Comparison of ENCODE assay signal across 15 cellular contexts in the genomic region with DNA sequence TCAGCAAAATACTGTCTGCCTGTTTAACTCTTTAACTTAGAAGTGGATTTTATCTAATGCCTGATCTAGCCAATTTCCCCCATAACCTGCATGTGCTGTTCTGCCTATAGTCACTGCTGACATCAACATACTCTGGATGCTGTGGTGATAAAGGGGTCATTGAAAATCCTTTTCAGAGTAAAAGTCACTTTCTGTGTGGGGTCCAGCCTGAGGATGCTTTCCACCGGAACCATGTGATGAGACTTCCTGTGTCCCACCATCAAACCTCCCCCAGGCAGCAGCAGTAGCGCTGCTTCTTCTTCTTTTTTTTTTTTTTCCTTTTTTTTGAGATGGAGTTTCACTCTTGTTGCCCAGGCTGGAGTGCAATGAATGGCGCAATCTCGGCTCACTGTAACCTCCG.
DNase-seq lines count a peak whose midpoint lies in the region; ATAC-seq and TF ChIP-seq lines count a peak whose summit lies in the region.
"Had no signal": no experiment of that assay in that cellular context is flagged by ENCODE, and none has a peak within 500 bp of the region (broad histone marks: within the 10 kb centered on the region; RNA-seq: fewer than 3 reads in every experiment).

No MANE protein-coding gene starts in this region.

- intact Hi-C loops in activated naive CD4-positive, alpha-beta T cell treated with anti-CD3 and anti-CD28 coated beads for 36 hours (cut with micrococcal nuclease), result no loop called here

- H4K8ac ChIP-seq in H9 (replicated peaks; ENCODE audit: insufficient read length, low read depth, low read length), result no peak overlapping the region

- no peak overlapping the region for H4K91ac ChIP-seq in H9 (ENCODE audit: insufficient read length, low read depth, low read length)

- no CpG with 5 or more reads among the region's 5 CpGs for WGBS in H9 (ENCODE audit: extremely low coverage, insufficient read length, low lambda C conversion rate)

- H2BK12ac ChIP-seq in H9 (ENCODE audit: insufficient read length, low read depth, low read length), result no peak overlapping the region

- POLR2A ChIA-PET in WTC11 (lab: Charles Lee), result no interaction called here
- POLR2A ChIA-PET in naive thymus-derived CD8-positive, alpha-beta T cell (lab: Charles Lee), result no interaction called here

- no peaks in the 10 kb centered on the region for H4K20me1 ChIP-seq in H9 (ENCODE audit: control insufficient read depth, insufficient read depth, insufficient read length)
- no peaks in the 10 kb centered on the region for H4K20me1 ChIP-seq in Loucy (ENCODE audit: insufficient read depth, low read length, poor library complexity, severe bottlenecking)
- H4K20me1 ChIP-seq: BLaER1 had no signal

- H4K5ac ChIP-seq in H9 (ENCODE audit: insufficient read length, low read depth, low read length), result no peak overlapping the region

- H3K4me3 Mint-ChIP-seq in H9 (no peak overlapping the region), WTC11 (no peak overlapping the region)
- H3K4me3 Mint-ChIP-seq in naive thymus-derived CD8-positive, alpha-beta T cell, result no peak overlapping the region
- no peak overlapping the region for H3K4me3 Mint-ChIP-seq in activated naive CD4-positive, alpha-beta T cell treated with anti-CD3 and anti-CD28 coated beads for 36 hours
- H3K4me3 Mint-ChIP-seq: CD8-positive, alpha-beta memory T cell had no signal

- H2BK15ac ChIP-seq in H9 (ENCODE audit: low read depth, low read length), result no peak overlapping the region

- no peaks in the 10 kb centered on the region; the same call in 1 of the 2 replicates for H3K4me1 ChIP-seq in H9 (ENCODE audit: insufficient read depth, low read length)
- H3K4me1 ChIP-seq in Loucy (ENCODE audit: insufficient read depth, low read length, poor library complexity, severe bottlenecking), result peaks cover 8% of the 10 kb centered on the region
- H3K4me1 ChIP-seq: BLaER1 had no signal

- DNase-seq in H9 (no peak), WTC11 (ENCODE audit: low spot score) (no peak), OCI-M2 (lab: John Stamatoyannopoulos, UW; ENCODE audit: unreplicated experiment) (no peak)
- DNase-seq in naive thymus-derived CD8-positive, alpha-beta T cell, result peak in 4 of 10 donors; percentile 22 to 37 (median 24)
- DNase-seq in activated naive CD4-positive, alpha-beta T cell treated with anti-CD3 and anti-CD28 coated beads for 36 hours, result no peak
- DNase-seq: Karpas-422, NCI-H1417 treated with DMSO at 0.1 percent for 48 hours, NCI-H2029, NCI-H226, SK-N-SH had no signal

- no peak overlapping the region for H2AK5ac ChIP-seq in H9 (ENCODE audit: insufficient read length, low read length)

- TF ChIP-seq CTCF in H9 (conservative IDR thresholded peaks at IDR 0.05) (no peak), Loucy (conservative IDR thresholded peaks at IDR 0.05; ENCODE audit: low read length) (no peak), WTC11 (IDR thresholded peaks at IDR 0.05) (no peak)

- H2BK120ac ChIP-seq in H9 (ENCODE audit: low read depth, low read length, poor library complexity, severe bottlenecking), result no peak overlapping the region

- H3K4me3 ChIP-seq in Loucy (ENCODE audit: low read length, poor library complexity, severe bottlenecking), result no peak overlapping the region
- H3K4me3 ChIP-seq: BLaER1 had no signal

- peak; percentile 71; the same call in 1 of the 2 replicates for ATAC-seq in WTC11
- ATAC-seq in naive thymus-derived CD8-positive, alpha-beta T cell, result peak; percentile 33 to 76
- no peak for ATAC-seq in HG03439 (IDR thresholded peaks at IDR 0.05; ENCODE audit: unreplicated experiment)
- ATAC-seq: HCT116 had no signal

- H2AFZ ChIP-seq in H9 (ENCODE audit: low read length), result no peak overlapping the region
- H2AFZ ChIP-seq in Loucy (ENCODE audit: low read length), result peak overlapping the region; percentile 60; the same call in 1 of the 2 replicates

- no peaks in the 10 kb centered on the region for H3K9me3 ChIP-seq in H9 (ENCODE audit: control insufficient read depth, low read depth, low read length)
- no peaks in the 10 kb centered on the region for H3K9me3 ChIP-seq in Loucy (ENCODE audit: insufficient read depth, low read depth, low read length)
- H3K9me3 ChIP-seq: BLaER1, SK-N-SH had no signal

- no peaks in the 10 kb centered on the region for H3K23me2 ChIP-seq in H9 (ENCODE audit: insufficient read length, low read depth, low read length, poor library complexity, severe bottlenecking)

- CTCF ChIA-PET in WTC11 (lab: Charles Lee), result no interaction called here
- CTCF ChIA-PET in activated naive CD4-positive, alpha-beta T cell treated with anti-CD3 and anti-CD28 coated beads for 36 hours (lab: Charles Lee), result no interaction called here

- H3K36me3 Mint-ChIP-seq in H9 (ENCODE audit: insufficient read depth in 1 of 3, low read depth in 3 of 3) (no peaks in the 10 kb centered on the region), WTC11 (no peaks in the 10 kb centered on the region)
- H3K36me3 Mint-ChIP-seq in naive thymus-derived CD8-positive, alpha-beta T cell, result no peaks in the 10 kb centered on the region
- no peaks in the 10 kb centered on the region for H3K36me3 Mint-ChIP-seq in activated naive CD4-positive, alpha-beta T cell treated with anti-CD3 and anti-CD28 coated beads for 36 hours (ENCODE audit: low read depth)
- H3K36me3 Mint-ChIP-seq: CD8-positive, alpha-beta memory T cell had no signal

- H3K18ac ChIP-seq in H9 (ENCODE audit: insufficient read length, low read depth, low read length), result no peak overlapping the region

- H3K4me1 Mint-ChIP-seq in H9 (peaks cover 0 to 5% of the 10 kb centered on the region in 2 experiments; a peak in 1 of 4 replicates), WTC11 (peaks cover 8% of the 10 kb centered on the region)
- peaks cover 6 to 8% (median 8%) of the 10 kb centered on the region in 4 donors for H3K4me1 Mint-ChIP-seq in naive thymus-derived CD8-positive, alpha-beta T cell
- H3K4me1 Mint-ChIP-seq in activated naive CD4-positive, alpha-beta T cell treated with anti-CD3 and anti-CD28 coated beads for 36 hours (ENCODE audit: low read depth), result no peaks in the 10 kb centered on the region

- H3K27ac Mint-ChIP-seq in H9, result peak overlapping the region in 2 of 3 experiments; percentile 8 to 81; a peak in 1 of 7 replicates
- no peak overlapping the region for H3K27ac Mint-ChIP-seq in WTC11
- peak overlapping the region in 6 of 10 donors; percentile 30 to 85 (median 76) for H3K27ac Mint-ChIP-seq in naive thymus-derived CD8-positive, alpha-beta T cell
- no peak overlapping the region for H3K27ac Mint-ChIP-seq in activated naive CD4-positive, alpha-beta T cell treated with anti-CD3 and anti-CD28 coated beads for 36 hours

- no peak overlapping the region for H2BK5ac ChIP-seq in H9 (ENCODE audit: insufficient read length, low read length)

- no peak overlapping the region for H3K23ac ChIP-seq in H9 (ENCODE audit: insufficient read length, low read depth, low read length)

- H3K79me1 ChIP-seq in H9 (ENCODE audit: insufficient read depth, low read depth, low read length, poor library complexity, severe bottlenecking), result no peaks in the 10 kb centered on the region

- no peak overlapping the region for H3K14ac ChIP-seq in H9 (ENCODE audit: insufficient read depth, low read length)

- H3T11ph ChIP-seq in H9 (ENCODE audit: low read length), result no peak overlapping the region

- no peak overlapping the region for H3K56ac ChIP-seq in H9 (ENCODE audit: insufficient read length, low read depth, low read length)

- H3K4ac ChIP-seq in H9 (ENCODE audit: low read depth, low read length), result no peak overlapping the region

- H3F3A ChIP-seq in Loucy (ENCODE audit: low read depth), result no peaks in the 10 kb centered on the region

- H3K27me3 ChIP-seq in H9 (ENCODE audit: insufficient read depth, low read length) (no peaks in the 10 kb centered on the region), Loucy (ENCODE audit: insufficient read depth, low read length, poor library complexity, severe bottlenecking) (no peaks in the 10 kb centered on the region)
- H3K27me3 ChIP-seq: BLaER1 had no signal

- H3K4me2 ChIP-seq in H9 (ENCODE audit: insufficient read depth, insufficient read length, low read length) (no peak overlapping the region), Loucy (ENCODE audit: low read depth, low read length, poor library complexity, severe bottlenecking) (peak overlapping the region; percentile 36)
- H3K4me2 ChIP-seq: BLaER1, SK-N-SH had no signal

- no peaks in the 10 kb centered on the region for H3K9me3 Mint-ChIP-seq in H9
- H3K9me3 Mint-ChIP-seq in WTC11, result no peaks in the 10 kb centered on the region
- no peaks in the 10 kb centered on the region for H3K9me3 Mint-ChIP-seq in naive thymus-derived CD8-positive, alpha-beta T cell
- no peaks in the 10 kb centered on the region for H3K9me3 Mint-ChIP-seq in activated naive CD4-positive, alpha-beta T cell treated with anti-CD3 and anti-CD28 coated beads for 36 hours
- H3K9me3 Mint-ChIP-seq: CD8-positive, alpha-beta memory T cell had no signal

- H3K79me2 ChIP-seq in H9 (ENCODE audit: insufficient read depth, low read length) (no peaks in the 10 kb centered on the region), Loucy (ENCODE audit: insufficient read depth, low read length) (no peaks in the 10 kb centered on the region)

- H3K36me3 ChIP-seq in Loucy (ENCODE audit: insufficient read depth, low read length), result no peaks in the 10 kb centered on the region
- H3K36me3 ChIP-seq: BLaER1 had no signal

- no peak overlapping the region for H2BK20ac ChIP-seq in H9 (ENCODE audit: low read depth, low read length, poor library complexity, severe bottlenecking)

- H3K27me3 Mint-ChIP-seq in H9 (ENCODE audit: low read depth) (no peaks in the 10 kb centered on the region; the same call in 1 of the 2 replicates), WTC11 (ENCODE audit: low read depth) (no peaks in the 10 kb centered on the region)
- H3K27me3 Mint-ChIP-seq in naive thymus-derived CD8-positive, alpha-beta T cell, result no peaks in the 10 kb centered on the region
- H3K27me3 Mint-ChIP-seq in activated naive CD4-positive, alpha-beta T cell treated with anti-CD3 and anti-CD28 coated beads for 36 hours (ENCODE audit: low read depth), result no peaks in the 10 kb centered on the region
- H3K27me3 Mint-ChIP-seq: CD8-positive, alpha-beta memory T cell had no signal

- no peak overlapping the region for H3K27ac ChIP-seq in H9 (ENCODE audit: insufficient read length, low read depth, low read length)
- H3K27ac ChIP-seq: BLaER1 had no signal

- H3K9ac ChIP-seq in H9 (ENCODE audit: extremely low read depth, insufficient read length, low read length) (no peak overlapping the region), Loucy (ENCODE audit: low read depth, low read length, poor library complexity, severe bottlenecking) (no peak overlapping the region)
- H3K9ac ChIP-seq: BLaER1, SK-N-SH had no signal

- H3K9me2 ChIP-seq in Loucy (replicated peaks; ENCODE audit: low read depth, low read length), result no peaks in the 10 kb centered on the region
- H3K9me2 ChIP-seq: SK-N-SH had no signal

Comparison
In these comparisons a context has a peak if more than half of its experiments do, and no peak if none do; other contexts are left out.
1. H3K27ac Mint-ChIP-seq: peak in H9 (2 of 3) and naive thymus-derived CD8-positive, alpha-beta T cell (6 of 10); none in WTC11 (single experiment) and activated naive CD4-positive, alpha-beta T cell treated with anti-CD3 and anti-CD28 coated beads for 36 hours (single experiment).